Comparison of ENCODE assay signal across 8 cellular contexts in the genomic region with DNA sequence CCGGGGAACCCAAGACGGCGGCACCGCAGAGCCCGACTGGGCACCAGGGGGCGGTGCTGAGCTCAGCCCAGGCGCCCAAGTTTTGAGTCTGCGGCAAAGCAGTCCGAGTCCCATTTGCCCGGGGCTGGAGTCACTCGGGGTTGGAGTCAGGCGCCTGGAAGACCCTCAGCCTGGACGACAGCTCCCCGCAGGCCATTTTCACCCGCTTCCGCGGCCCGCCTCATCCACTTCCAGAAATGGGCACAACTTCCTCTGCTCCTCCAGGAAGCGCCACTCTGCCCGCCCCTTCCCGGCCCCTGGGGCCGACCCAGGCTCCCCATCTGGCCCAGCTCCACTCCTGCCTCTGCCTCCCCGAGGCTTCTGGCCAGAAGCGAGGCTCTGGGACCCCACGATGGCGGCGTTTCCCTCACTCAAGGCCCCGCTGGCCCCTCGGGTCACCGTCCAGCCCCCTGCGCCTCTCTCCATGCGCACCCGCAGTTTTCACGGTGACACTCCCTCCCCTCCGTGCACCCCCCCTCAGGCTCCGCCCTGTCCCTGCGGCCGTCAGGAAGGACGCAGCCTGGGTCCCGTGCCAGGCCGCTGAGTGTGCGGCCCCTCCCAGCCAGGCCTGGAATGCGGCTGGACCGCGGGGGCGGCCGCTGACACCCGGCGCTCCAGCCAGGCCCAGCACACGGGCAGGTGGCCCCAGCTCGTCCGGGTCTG. TPM values are rescaled to one million over a fixed set of nuclear protein-coding genes. Genes with fewer than 3 reads are reported as not detected.
DNase-seq lines count a peak whose midpoint lies in the region; ATAC-seq and TF ChIP-seq lines count a peak whose summit lies in the region.

No MANE protein-coding gene starts in this region.

- peak; percentile 84 for DNase-seq in NCI-H510A treated with DMSO at 0.1 percent for 48 hours (lab: John Stamatoyannopoulos, UW)
- DNase-seq in activated CD4-positive, alpha-beta T cell treated with anti-CD3 and anti-CD28 coated beads, Interleukin-2, amount 10 ng/mL, durations not matched to agents 24 days and 14 days, result peak; percentile 94
- peak; percentile 62 for DNase-seq in cortex of kidney (lab: John Stamatoyannopoulos, UW)
- DNase-seq in left lobe of liver (ENCODE audit: low spot score), result peak; percentile 95
- peak; percentile 68 for DNase-seq in stimulated activated CD4-positive, alpha-beta T cell treated with anti-CD3 and anti-CD28 coated beads, Interleukin-1b, Interleukin-23, amount 100 ng/mL, for 48 hours

- peak; percentile 95 for TF ChIP-seq CTCF in GM12872 (IDR thresholded peaks at IDR 0.05; ENCODE audit: insufficient read depth, low read depth, low read length)

- peaks cover 46% of the 10 kb centered on the region for H3K4me1 Mint-ChIP-seq in activated CD4-positive, alpha-beta T cell treated with anti-CD3 and anti-CD28 coated beads, Interleukin-2, amount 10 ng/mL, durations not matched to agents 24 days and 14 days

- H3K27me3 Mint-ChIP-seq in activated CD4-positive, alpha-beta T cell treated with anti-CD3 and anti-CD28 coated beads, Interleukin-2, amount 10 ng/mL, durations not matched to agents 24 days and 14 days, result peaks cover 2% of the 10 kb centered on the region

- intact Hi-C loops in activated CD4-positive, alpha-beta T cell treated with anti-CD3 and anti-CD28 coated beads, Interleukin-2, amount 10 ng/mL, durations not matched to agents 24 days and 14 days (cut with micrococcal nuclease), result loop anchor here (1.0 to 10.0 kb wide), 7 partner anchors 22 to 844 kb away; partner anchors contain the start of genes BLVRB, COQ8B, HNRNPUL1 and ITPKC

- peaks cover 17% of the 10 kb centered on the region for H3K36me3 Mint-ChIP-seq in activated CD4-positive, alpha-beta T cell treated with anti-CD3 and anti-CD28 coated beads, Interleukin-2, amount 10 ng/mL, durations not matched to agents 24 days and 14 days (ENCODE audit: low read depth)

- H3K27ac Mint-ChIP-seq in activated CD4-positive, alpha-beta T cell treated with anti-CD3 and anti-CD28 coated beads, Interleukin-2, amount 10 ng/mL, durations not matched to agents 24 days and 14 days, result peak overlapping the region; percentile 88

- ATAC-seq in HG03103 (IDR thresholded peaks at IDR 0.05; ENCODE audit: low read depth, unreplicated experiment) (peak; percentile 37), left lobe of liver (peak; percentile 81), GM19351 (IDR thresholded peaks at IDR 0.05; ENCODE audit: unreplicated experiment) (no peak)

- peak overlapping the region; percentile 83 for H3K4me3 Mint-ChIP-seq in activated CD4-positive, alpha-beta T cell treated with anti-CD3 and anti-CD28 coated beads, Interleukin-2, amount 10 ng/mL, durations not matched to agents 24 days and 14 days

- no peaks in the 10 kb centered on the region for H3K9me3 Mint-ChIP-seq in activated CD4-positive, alpha-beta T cell treated with anti-CD3 and anti-CD28 coated beads, Interleukin-2, amount 10 ng/mL, durations not matched to agents 24 days and 14 days

RNA-seq across cellular contexts. Expression of gene SERTAD1, which starts 4.9 kb away (rescaled TPM):
- total RNA-seq in activated CD4-positive, alpha-beta T cell treated with anti-CD3 and anti-CD28 coated beads, Interleukin-2, amount 10 ng/mL, durations not matched to agents 24 days and 14 days, result 19.3 and 20.8 TPM in 2 replicates
- total RNA-seq in left lobe of liver, result 4.7 TPM

RNA-seq across cellular contexts. Expression of gene PRX, which starts 7.7 kb away (rescaled TPM):
- total RNA-seq in activated CD4-positive, alpha-beta T cell treated with anti-CD3 and anti-CD28 coated beads, Interleukin-2, amount 10 ng/mL, durations not matched to agents 24 days and 14 days, result 0.84 and 0.90 TPM in 2 replicates
- total RNA-seq in left lobe of liver, result 0.70 TPM

RNA-seq across cellular contexts. Expression of gene SERTAD3, which starts 23.2 kb away (rescaled TPM):
- 10.8 and 12.5 TPM in 2 replicates for total RNA-seq in activated CD4-positive, alpha-beta T cell treated with anti-CD3 and anti-CD28 coated beads, Interleukin-2, amount 10 ng/mL, durations not matched to agents 24 days and 14 days
- total RNA-seq in left lobe of liver, result 11.9 TPM

RNA-seq across cellular contexts. Expression of gene HIPK4, which starts 30.9 kb away (rescaled TPM):
- total RNA-seq in activated CD4-positive, alpha-beta T cell treated with anti-CD3 and anti-CD28 coated beads, Interleukin-2, amount 10 ng/mL, durations not matched to agents 24 days and 14 days, result not detected in 2 replicates
- total RNA-seq in left lobe of liver, result not detected

RNA-seq across cellular contexts. Expression of gene BLVRB, which starts 44.6 kb away (rescaled TPM):
- total RNA-seq in activated CD4-positive, alpha-beta T cell treated with anti-CD3 and anti-CD28 coated beads, Interleukin-2, amount 10 ng/mL, durations not matched to agents 24 days and 14 days, result 7.5 and 10.6 TPM in 2 replicates
- total RNA-seq in left lobe of liver, result 149 TPM
